ENCODE assay signal across 17 cellular contexts in genomic region chr17:27398691-27399090, GRCh38. TPM values are rescaled to one million over a fixed set of nuclear protein-coding genes. Genes with fewer than 3 reads are reported as not detected.
DNase-seq lines count a peak whose midpoint lies in the region; ATAC-seq and TF ChIP-seq lines count a peak whose summit lies in the region.
"Had no signal": no experiment of that assay in that cellular context is flagged by ENCODE, and none has a peak within 500 bp of the region (broad histone marks: within the 10 kb centered on the region; RNA-seq: fewer than 3 reads in every experiment).

No MANE protein-coding gene starts in this region.

- H3K4me3 ChIP-seq in heart left ventricle (no peak overlapping the region), coronary artery (no peak overlapping the region), right lobe of liver (no peak overlapping the region)
- H3K4me3 ChIP-seq: HAP-1 had no signal

- intact Hi-C loops in cardiac septum (cut with DNase I) (no loop called here), heart left ventricle (cut with DNase I) (loop anchor here in 2 of 10 donors (10.0 kb wide), 1 partner anchor 46 kb away; no protein-coding TSS in a partner anchor), sciatic nerve (cut with DNase I) (no loop called here), right lobe of liver (cut with DNase I) (no loop called here)

- H3K4me1 ChIP-seq in heart left ventricle = peaks cover 0 to 13% (median 0%) of the 10 kb centered on the region in 12 donors
- H3K4me1 ChIP-seq in right lobe of liver = no peaks in the 10 kb centered on the region
- H3K4me1 ChIP-seq: HAP-1 had no signal

- ATAC-seq in heart left ventricle = no peak
- ATAC-seq in sciatic nerve = no peak
- no peak for ATAC-seq in esophagus mucosa
- no peak for ATAC-seq in right lobe of liver
- no peak for ATAC-seq in GM21576 (IDR thresholded peaks at IDR 0.05; ENCODE audit: unreplicated experiment)

- H3K27me3 ChIP-seq in heart left ventricle = no peaks in the 10 kb centered on the region
- no peaks in the 10 kb centered on the region for H3K27me3 ChIP-seq in right lobe of liver

- H3K9me3 ChIP-seq in heart left ventricle (peaks cover 0 to 11% (median 0%) of the 10 kb centered on the region in 12 donors), right lobe of liver (no peaks in the 10 kb centered on the region)
- H3K9me3 ChIP-seq: HAP-1 had no signal

- 61 to 70% (median 68%) methylated on average over 2 of the region's 2 CpGs for WGBS in heart left ventricle, 4 donors
- 55% methylated on average over 2 of the region's 2 CpGs for WGBS in right lobe of liver (ENCODE audit: insufficient coverage, low coverage, low lambda C conversion rate, missing lambda C conversion rate)

- DNase-seq in cardiac septum (ENCODE audit: low spot score) = peak; percentile 57
- DNase-seq in heart left ventricle = no peak
- peak; percentile 22 for DNase-seq in coronary artery (ENCODE audit: low spot score)
- peak; percentile 12 for DNase-seq in sciatic nerve (ENCODE audit: low spot score)
- DNase-seq in right lobe of liver = no peak
- DNase-seq: C1 segment of cervical spinal cord; Calu3; CD4-positive, alpha-beta memory T cell; COR-L47; DMS53; DMS79 treated with DMSO at 0.1 percent for 48 hours; GF-D8; GOT3; HFFc6 had no signal

- no peak for TF ChIP-seq CTCF in heart left ventricle (IDR thresholded peaks at IDR 0.05)
- TF ChIP-seq CTCF in coronary artery (IDR thresholded peaks at IDR 0.05) = no peak
- TF ChIP-seq CTCF in right lobe of liver (IDR thresholded peaks at IDR 0.05) = no peak

- no peak overlapping the region for H3K27ac ChIP-seq in heart left ventricle
- no peak overlapping the region for H3K27ac ChIP-seq in coronary artery
- no peak overlapping the region for H3K27ac ChIP-seq in right lobe of liver

- H3K36me3 ChIP-seq in heart left ventricle = no peaks in the 10 kb centered on the region
- no peaks in the 10 kb centered on the region for H3K36me3 ChIP-seq in right lobe of liver
- H3K36me3 ChIP-seq: HAP-1 had no signal

- TF ChIP-seq POLR2A in heart left ventricle (IDR thresholded peaks at IDR 0.05) (no peak), right lobe of liver (IDR thresholded peaks at IDR 0.05) (no peak)

RNA-seq across cellular contexts. Expression of gene KSR1, which starts 57.6 kb away (rescaled TPM):
- 13.6 TPM for total RNA-seq in cardiac septum
- 10 to 100 TPM in 3 of 9 donors, 1 to 10 TPM in 6; 6.1 to 31.1 (median 7.5) TPM for total RNA-seq in heart left ventricle
- polyA plus RNA-seq in heart left ventricle = 1 to 10 TPM; 6.3 to 8.0 TPM
- 82.2 TPM for total RNA-seq in sciatic nerve
- total RNA-seq in esophagus mucosa = 31.0 TPM
- total RNA-seq in right lobe of liver = 10 to 100 TPM in 1 of 6 experiments, 1 to 10 TPM in 5; 5.9 to 12.9 (median 8.7) TPM

Comparison
In these comparisons a context has a peak if more than half of its experiments do, and no peak if none do; other contexts are left out.
1. DNase-seq: peak in cardiac septum (single experiment), coronary artery (single experiment) and sciatic nerve (single experiment); none in heart left ventricle (0 of 5) and right lobe of liver (0 of 3).